In the genomic region with DNA sequence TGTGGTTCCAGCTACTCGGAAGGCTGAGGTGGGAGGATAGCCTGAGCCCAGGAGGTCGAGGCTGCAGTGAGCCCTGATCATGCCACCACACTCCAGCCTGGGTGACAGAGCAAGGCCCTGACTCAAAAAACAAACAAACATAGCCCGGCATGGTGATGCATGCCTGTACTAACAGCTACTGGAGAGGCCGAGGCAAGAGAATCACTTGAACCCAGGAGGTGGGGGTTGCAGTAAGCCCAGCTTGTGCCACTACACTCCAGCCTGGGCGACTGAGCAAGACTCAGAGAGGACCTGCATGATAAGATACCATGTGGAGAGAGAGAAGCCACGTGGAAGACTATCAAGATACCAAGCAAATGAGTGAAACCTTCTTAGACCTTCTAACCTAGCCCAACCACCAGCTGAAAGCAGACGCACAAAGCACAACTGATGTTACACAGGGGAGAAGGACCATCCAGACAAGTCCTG, we compare ENCODE assay signal across 1 cellular context.
TF ChIP-seq lines count a peak whose summit lies in the region.

No MANE protein-coding gene starts in this region.

TF ChIP-seq in HepG2, 621 proteins besides CTCF, POLR2A, EP300 and RAD21 (continued from another document and continues in another):
- TF ChIP-seq ARID4A (CRISPR knock-in tag; IDR thresholded peaks at IDR 0.05; ENCODE audit: borderline replicate concordance) (peak; percentile 44; the same call in 1 of the 2 replicates), ZNF749 (CRISPR knock-in tag; IDR thresholded peaks at IDR 0.05; ENCODE audit: borderline replicate concordance) (0 out of 2 replicates have a peak, but pooled peaks have one; percentile 41), ZNF335 (CRISPR knock-in tag; IDR thresholded peaks at IDR 0.05) (0 out of 2 replicates have a peak, but pooled peaks have one; percentile 28), MYC (CRISPR knock-in tag; IDR thresholded peaks at IDR 0.05; ENCODE audit: borderline replicate concordance) (no peak; the same call in 1 of the 2 replicates), KMT2B (CRISPR knock-in tag; IDR thresholded peaks at IDR 0.05) (peak; percentile 68; the same call in 1 of the 2 replicates), ZFAT (CRISPR knock-in tag; conservative IDR thresholded peaks at IDR 0.05) (no peak), FOXA3 (CRISPR knock-in tag; IDR thresholded peaks at IDR 0.05) (peak; percentile 83), ZMAT3 (CRISPR knock-in tag; conservative IDR thresholded peaks at IDR 0.05) (no peak), RARG (CRISPR knock-in tag; IDR thresholded peaks at IDR 0.05; ENCODE audit: low read depth) (no peak), ZNF264 (CRISPR knock-in tag; IDR thresholded peaks at IDR 0.05) (no peak), ZNF251 (CRISPR knock-in tag; IDR thresholded peaks at IDR 0.05) (no peak), TFDP1 (CRISPR knock-in tag; IDR thresholded peaks at IDR 0.05; ENCODE audit: borderline replicate concordance) (0 out of 2 replicates have a peak, but pooled peaks have one; percentile 22), LCORL (IDR thresholded peaks at IDR 0.05) (no peak), LCORL (CRISPR knock-in tag; IDR thresholded peaks at IDR 0.05) (peak; percentile 32; the same call in 1 of the 2 replicates), KLF11 (CRISPR knock-in tag; IDR thresholded peaks at IDR 0.05) (0 out of 2 replicates have a peak, but pooled peaks have one; percentile 61), JUN (CRISPR knock-in tag; IDR thresholded peaks at IDR 0.05) (no peak), NRL (CRISPR knock-in tag; IDR thresholded peaks at IDR 0.05; ENCODE audit: borderline replicate concordance) (no peak), CREB1 (IDR thresholded peaks at IDR 0.05) (no peak), CREB1 (CRISPR knock-in tag; IDR thresholded peaks at IDR 0.05) (no peak), ZNF124 (CRISPR knock-in tag; IDR thresholded peaks at IDR 0.05) (no peak), ZFP1 (CRISPR knock-in tag; IDR thresholded peaks at IDR 0.05) (no peak), FOSL2 (CRISPR knock-in tag; IDR thresholded peaks at IDR 0.05) (peak; percentile 91), MTF2 (CRISPR knock-in tag; IDR thresholded peaks at IDR 0.05; ENCODE audit: borderline replicate concordance) (no peak), TSC22D2 (CRISPR knock-in tag; IDR thresholded peaks at IDR 0.05; ENCODE audit: borderline replicate concordance) (0 out of 2 replicates have a peak, but pooled peaks have one; percentile 37), RCOR2 (CRISPR knock-in tag; IDR thresholded peaks at IDR 0.05) (peak; percentile 66; the same call in 1 of the 2 replicates), PHF21A (CRISPR knock-in tag; IDR thresholded peaks at IDR 0.05) (no peak), ZNF121 (CRISPR knock-in tag; IDR thresholded peaks at IDR 0.05) (peak; percentile 85), MXI1 (IDR thresholded peaks at IDR 0.05; ENCODE audit: borderline replicate concordance, low read depth, low read length) (peak; percentile 70; the same call in 1 of the 3 replicates), HNRNPL (IDR thresholded peaks at IDR 0.05; ENCODE audit: low read depth, low read length) (0 out of 2 replicates have a peak, but pooled peaks have one; percentile 62), ZNF382 (CRISPR knock-in tag; IDR thresholded peaks at IDR 0.05; ENCODE audit: borderline replicate concordance) (no peak), BRCA1 (CRISPR knock-in tag; IDR thresholded peaks at IDR 0.05) (no peak), FOXA1 (IDR thresholded peaks at IDR 0.05) (no peak), FOXA1 (CRISPR knock-in tag; IDR thresholded peaks at IDR 0.05) (0 out of 2 replicates have a peak, but pooled peaks have one; percentile 47), MTERF4 (CRISPR knock-in tag; IDR thresholded peaks at IDR 0.05) (peak; percentile 62; the same call in 1 of the 2 replicates), RXRB (CRISPR knock-in tag; IDR thresholded peaks at IDR 0.05; ENCODE audit: borderline replicate concordance) (peak; percentile 66), ARNT (IDR thresholded peaks at IDR 0.05) (no peak), AHR (CRISPR knock-in tag; IDR thresholded peaks at IDR 0.05) (0 out of 2 replicates have a peak, but pooled peaks have one; percentile 55), MED1 (CRISPR knock-in tag; IDR thresholded peaks at IDR 0.05) (peak; percentile 61; the same call in 1 of the 2 replicates)
- TF ChIP-seq, protein P1, sequence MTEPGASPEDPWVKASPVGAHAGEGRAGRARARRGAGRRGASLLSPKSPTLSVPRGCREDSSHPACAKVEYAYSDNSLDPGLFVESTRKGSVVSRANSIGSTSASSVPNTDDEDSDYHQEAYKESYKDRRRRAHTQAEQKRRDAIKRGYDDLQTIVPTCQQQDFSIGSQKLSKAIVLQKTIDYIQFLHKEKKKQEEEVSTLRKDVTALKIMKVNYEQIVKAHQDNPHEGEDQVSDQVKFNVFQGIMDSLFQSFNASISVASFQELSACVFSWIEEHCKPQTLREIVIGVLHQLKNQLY (CRISPR knock-in tag; IDR thresholded peaks at IDR 0.05): 0 out of 2 replicates have a peak, but pooled peaks have one; percentile 35
- TF ChIP-seq, protein P2, sequence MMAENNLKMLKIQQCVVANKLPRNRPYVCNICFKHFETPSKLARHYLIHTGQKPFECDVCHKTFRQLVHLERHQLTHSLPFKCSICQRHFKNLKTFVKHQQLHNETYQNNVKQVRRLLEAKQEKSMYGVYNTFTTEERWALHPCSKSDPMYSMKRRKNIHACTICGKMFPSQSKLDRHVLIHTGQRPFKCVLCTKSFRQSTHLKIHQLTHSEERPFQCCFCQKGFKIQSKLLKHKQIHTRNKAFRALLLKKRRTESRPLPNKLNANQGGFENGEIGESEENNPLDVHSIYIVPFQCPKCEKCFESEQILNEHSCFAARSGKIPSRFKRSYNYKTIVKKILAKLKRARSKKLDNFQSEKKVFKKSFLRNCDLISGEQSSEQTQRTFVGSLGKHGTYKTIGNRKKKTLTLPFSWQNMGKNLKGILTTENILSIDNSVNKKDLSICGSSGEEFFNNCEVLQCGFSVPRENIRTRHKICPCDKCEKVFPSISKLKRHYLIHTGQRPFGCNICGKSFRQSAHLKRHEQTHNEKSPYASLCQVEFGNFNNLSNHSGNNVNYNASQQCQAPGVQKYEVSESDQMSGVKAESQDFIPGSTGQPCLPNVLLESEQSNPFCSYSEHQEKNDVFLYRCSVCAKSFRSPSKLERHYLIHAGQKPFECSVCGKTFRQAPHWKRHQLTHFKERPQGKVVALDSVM (CRISPR knock-in tag; IDR thresholded peaks at IDR 0.05): peak; percentile 98
- TF ChIP-seq, protein P3, sequence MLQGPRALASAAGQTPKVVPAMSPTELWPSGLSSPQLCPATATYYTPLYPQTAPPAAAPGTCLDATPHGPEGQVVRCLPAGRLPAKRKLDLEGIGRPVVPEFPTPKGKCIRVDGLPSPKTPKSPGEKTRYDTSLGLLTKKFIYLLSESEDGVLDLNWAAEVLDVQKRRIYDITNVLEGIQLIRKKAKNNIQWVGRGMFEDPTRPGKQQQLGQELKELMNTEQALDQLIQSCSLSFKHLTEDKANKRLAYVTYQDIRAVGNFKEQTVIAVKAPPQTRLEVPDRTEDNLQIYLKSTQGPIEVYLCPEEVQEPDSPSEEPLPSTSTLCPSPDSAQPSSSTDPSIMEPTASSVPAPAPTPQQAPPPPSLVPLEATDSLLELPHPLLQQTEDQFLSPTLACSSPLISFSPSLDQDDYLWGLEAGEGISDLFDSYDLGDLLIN (CRISPR knock-in tag; IDR thresholded peaks at IDR 0.05; ENCODE audit: borderline replicate concordance): no peak
- TF ChIP-seq, protein P4, sequence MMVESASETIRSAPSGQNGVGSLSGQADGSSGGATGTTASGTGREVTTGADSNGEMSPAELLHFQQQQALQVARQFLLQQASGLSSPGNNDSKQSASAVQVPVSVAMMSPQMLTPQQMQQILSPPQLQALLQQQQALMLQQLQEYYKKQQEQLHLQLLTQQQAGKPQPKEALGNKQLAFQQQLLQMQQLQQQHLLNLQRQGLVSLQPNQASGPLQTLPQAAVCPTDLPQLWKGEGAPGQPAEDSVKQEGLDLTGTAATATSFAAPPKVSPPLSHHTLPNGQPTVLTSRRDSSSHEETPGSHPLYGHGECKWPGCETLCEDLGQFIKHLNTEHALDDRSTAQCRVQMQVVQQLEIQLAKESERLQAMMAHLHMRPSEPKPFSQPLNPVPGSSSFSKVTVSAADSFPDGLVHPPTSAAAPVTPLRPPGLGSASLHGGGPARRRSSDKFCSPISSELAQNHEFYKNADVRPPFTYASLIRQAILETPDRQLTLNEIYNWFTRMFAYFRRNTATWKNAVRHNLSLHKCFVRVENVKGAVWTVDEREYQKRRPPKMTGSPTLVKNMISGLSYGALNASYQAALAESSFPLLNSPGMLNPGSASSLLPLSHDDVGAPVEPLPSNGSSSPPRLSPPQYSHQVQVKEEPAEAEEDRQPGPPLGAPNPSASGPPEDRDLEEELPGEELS (CRISPR knock-in tag; IDR thresholded peaks at IDR 0.05): peak; percentile 54; the same call in 1 of the 2 replicates
- TF ChIP-seq, protein P5, sequence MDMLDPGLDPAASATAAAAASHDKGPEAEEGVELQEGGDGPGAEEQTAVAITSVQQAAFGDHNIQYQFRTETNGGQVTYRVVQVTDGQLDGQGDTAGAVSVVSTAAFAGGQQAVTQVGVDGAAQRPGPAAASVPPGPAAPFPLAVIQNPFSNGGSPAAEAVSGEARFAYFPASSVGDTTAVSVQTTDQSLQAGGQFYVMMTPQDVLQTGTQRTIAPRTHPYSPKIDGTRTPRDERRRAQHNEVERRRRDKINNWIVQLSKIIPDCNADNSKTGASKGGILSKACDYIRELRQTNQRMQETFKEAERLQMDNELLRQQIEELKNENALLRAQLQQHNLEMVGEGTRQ (IDR thresholded peaks at IDR 0.05; ENCODE audit: low read depth, low read length): no peak
- TF ChIP-seq, protein P5 (CRISPR knock-in tag; IDR thresholded peaks at IDR 0.05; ENCODE audit: borderline replicate concordance): no peak
